Comparison of ENCODE assay signal across 10 cellular contexts in genomic region chr3:113897373-113897777, GRCh38. TPM values are rescaled to one million over a fixed set of nuclear protein-coding genes. Genes with fewer than 3 reads are reported as not detected.
DNase-seq lines count a peak whose midpoint lies in the region; ATAC-seq and TF ChIP-seq lines count a peak whose summit lies in the region.
"Had no signal": no experiment of that assay in that cellular context is flagged by ENCODE, and none has a peak within 500 bp of the region (broad histone marks: within the 10 kb centered on the region; RNA-seq: fewer than 3 reads in every experiment).

No MANE protein-coding gene starts in this region.

- no peaks in the 10 kb centered on the region for H3K36me3 Mint-ChIP-seq in activated T-cell treated with anti-CD3 and anti-CD28 coated beads, Interleukin-2, amount 50 U/mL, for 4 hours (ENCODE audit: insufficient read depth)

- peaks cover 6% of the 10 kb centered on the region for H3K4me1 Mint-ChIP-seq in activated T-cell treated with anti-CD3 and anti-CD28 coated beads, Interleukin-2, amount 50 U/mL, for 4 hours (ENCODE audit: low read depth)

- POLR2A ChIA-PET in RWPE1 (lab: Yijun Ruan, JAX; ENCODE audit: low non-redundant PET) = no interaction called here

- H3K4me1 ChIP-seq in upper lobe of left lung = peaks cover 0 to 17% (median 2%) of the 10 kb centered on the region in 4 donors

- DNase-seq in activated T-cell treated with anti-CD3 and anti-CD28 coated beads, Interleukin-2, amount 50 U/mL, for 4 hours = no peak
- no peak for DNase-seq in activated T-cell treated with anti-CD3 and anti-CD28 coated beads, Interleukin-2, amount 50 U/mL, for 48 hours
- DNase-seq in RWPE1 (ENCODE audit: low spot score) (peak; percentile 32), kidney tubule cell (ENCODE audit: low spot score) (peak; percentile 49), upper lobe of left lung (no peak), hepatic stellate cell (ENCODE audit: low spot score) (no peak)
- no peak for DNase-seq in stimulated activated CD4-positive, alpha-beta T cell treated with anti-CD3 and anti-CD28 coated beads, Interleukin-2, amount 100 ng/mL, for 48 hours
- DNase-seq: activated CD4-positive, alpha-beta T cell treated with anti-CD3 and anti-CD28 coated beads for 48 hours had no signal

- CTCF ChIA-PET in RWPE1 (lab: Yijun Ruan, JAX) = interaction anchor here (2.3 kb wide), 1 partner anchor 16 kb away, joined by 8 read pairs; no protein-coding TSS in a partner anchor

- H3K9me3 ChIP-seq in upper lobe of left lung = no peaks in the 10 kb centered on the region
- H3K9me3 ChIP-seq: neutrophil had no signal

- no peaks in the 10 kb centered on the region for H3K27me3 ChIP-seq in upper lobe of left lung
- H3K27me3 ChIP-seq: neutrophil had no signal

- no peaks in the 10 kb centered on the region for H3K9me3 Mint-ChIP-seq in activated T-cell treated with anti-CD3 and anti-CD28 coated beads, Interleukin-2, amount 50 U/mL, for 4 hours

- ATAC-seq in activated T-cell treated with anti-CD3 and anti-CD28 coated beads, Interleukin-2, amount 50 U/mL, for 4 hours = no peak
- ATAC-seq in upper lobe of left lung (ENCODE audit: low FRiP score in 2 of 2) (peak; percentile 65 to 66), HG02981 (IDR thresholded peaks at IDR 0.05; ENCODE audit: unreplicated experiment) (no peak)

- 35 to 53% methylated on average over 1 of the region's 1 CpG for WGBS in upper lobe of left lung, 2 donors

- H3K27ac ChIP-seq in RWPE1 (no peak overlapping the region), upper lobe of left lung (peak overlapping the region in 3 of 4 donors; percentile 40 to 70 (median 61))
- H3K27ac ChIP-seq: neutrophil had no signal

- peak overlapping the region in 3 of 4 donors; percentile 29 to 36 (median 34) for H3K4me3 ChIP-seq in upper lobe of left lung

- peak in 2 of 4 donors; percentile 24 to 44 for TF ChIP-seq POLR2A in upper lobe of left lung (IDR thresholded peaks at IDR 0.05)

- H3K36me3 ChIP-seq in upper lobe of left lung = no peaks in the 10 kb centered on the region
- H3K36me3 ChIP-seq: neutrophil had no signal

- TF ChIP-seq EP300 in upper lobe of left lung (IDR thresholded peaks at IDR 0.05) = no peak

- H3K4me3 Mint-ChIP-seq in activated T-cell treated with anti-CD3 and anti-CD28 coated beads, Interleukin-2, amount 50 U/mL, for 4 hours = peak overlapping the region; percentile 37

- H3K27me3 Mint-ChIP-seq in activated T-cell treated with anti-CD3 and anti-CD28 coated beads, Interleukin-2, amount 50 U/mL, for 4 hours (ENCODE audit: low read depth) = no peaks in the 10 kb centered on the region

- TF ChIP-seq CTCF in RWPE1 (conservative IDR thresholded peaks at IDR 0.05; ENCODE audit: low read depth) = no peak
- TF ChIP-seq CTCF in upper lobe of left lung (IDR thresholded peaks at IDR 0.05) = no peak

RNA-seq across cellular contexts. Expression of gene ZDHHC23, which starts 50.4 kb away (rescaled TPM):
- 1 to 10 TPM; 2.8 to 3.9 (median 3.8) TPM for total RNA-seq in activated T-cell treated with anti-CD3 and anti-CD28 coated beads, Interleukin-2, amount 50 U/mL, for 4 hours
- total RNA-seq in upper lobe of left lung = 10 to 100 TPM in 3 of 6 donors, 1 to 10 TPM in 3; 5.2 to 12.1 (median 9.7) TPM

RNA-seq across cellular contexts. Expression of gene GRAMD1C, which starts 58.8 kb away (rescaled TPM):
- total RNA-seq in activated T-cell treated with anti-CD3 and anti-CD28 coated beads, Interleukin-2, amount 50 U/mL, for 4 hours = not detected
- total RNA-seq in upper lobe of left lung = 10 to 100 TPM in 2 of 6 donors, 1 to 10 TPM in 4; 3.7 to 40.1 (median 6.3) TPM

Comparison
In these comparisons a context has a peak if more than half of its experiments do, and no peak if none do; other contexts are left out.
1. ATAC-seq: peak in upper lobe of left lung (2 of 2); none in activated T-cell treated with anti-CD3 and anti-CD28 coated beads, Interleukin-2, amount 50 U/mL, for 4 hours (0 of 2) and HG02981 (single experiment).
2. DNase-seq: peak in RWPE1 (single experiment) and kidney tubule cell (single experiment); none in activated T-cell treated with anti-CD3 and anti-CD28 coated beads, Interleukin-2, amount 50 U/mL, for 4 hours (single experiment), activated T-cell treated with anti-CD3 and anti-CD28 coated beads, Interleukin-2, amount 50 U/mL, for 48 hours (0 of 2), upper lobe of left lung (0 of 2), hepatic stellate cell (single experiment) and stimulated activated CD4-positive, alpha-beta T cell treated with anti-CD3 and anti-CD28 coated beads, Interleukin-2, amount 100 ng/mL, for 48 hours (0 of 2).
3. RNA of gene GRAMD1C, which starts 58.8 kb away (total RNA-seq): 3.7 to 40.1 TPM in upper lobe of left lung; not detected in activated T-cell treated with anti-CD3 and anti-CD28 coated beads, Interleukin-2, amount 50 U/mL, for 4 hours; every median in the first group is over 4 times any median in the second.